In the genomic region with DNA sequence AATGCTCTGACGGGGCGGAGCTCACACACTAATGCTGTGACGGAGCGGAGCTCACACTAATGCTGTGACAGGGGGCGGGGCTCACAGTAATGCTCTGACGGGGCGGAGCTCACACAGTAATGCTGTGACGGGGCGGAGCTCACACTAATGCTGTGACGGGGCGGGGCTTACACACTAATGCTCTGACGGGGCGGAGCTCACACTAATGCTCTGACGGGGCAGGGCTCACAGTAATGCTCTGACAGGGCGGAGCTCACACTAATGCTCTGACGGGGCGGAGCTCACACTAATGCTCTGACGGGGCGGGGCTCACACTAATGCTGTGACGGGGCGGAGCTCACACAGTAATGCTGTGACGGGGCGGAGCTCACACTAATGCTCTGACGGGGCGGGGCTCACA, we compare ENCODE assay signal across 6 cellular contexts. TPM values are rescaled to one million over a fixed set of nuclear protein-coding genes. Genes with fewer than 3 reads are reported as not detected.
"Had no signal": no experiment of that assay in that cellular context is flagged by ENCODE, and none has a peak within 500 bp of the region (broad histone marks: within the 10 kb centered on the region; RNA-seq: fewer than 3 reads in every experiment).

No MANE protein-coding gene starts in this region.

RNA-seq across cellular contexts. Expression of gene LRRC14B, which starts 26.5 kb away (rescaled TPM):
- total RNA-seq: MCF 10A, NCI-H460, PC-3, Peyer's patch, SJSA1 had no signal
- polyA plus RNA-seq: SK-N-SH had no signal
